Comparison of ENCODE assay signal across 1 cellular context in the genomic region with DNA sequence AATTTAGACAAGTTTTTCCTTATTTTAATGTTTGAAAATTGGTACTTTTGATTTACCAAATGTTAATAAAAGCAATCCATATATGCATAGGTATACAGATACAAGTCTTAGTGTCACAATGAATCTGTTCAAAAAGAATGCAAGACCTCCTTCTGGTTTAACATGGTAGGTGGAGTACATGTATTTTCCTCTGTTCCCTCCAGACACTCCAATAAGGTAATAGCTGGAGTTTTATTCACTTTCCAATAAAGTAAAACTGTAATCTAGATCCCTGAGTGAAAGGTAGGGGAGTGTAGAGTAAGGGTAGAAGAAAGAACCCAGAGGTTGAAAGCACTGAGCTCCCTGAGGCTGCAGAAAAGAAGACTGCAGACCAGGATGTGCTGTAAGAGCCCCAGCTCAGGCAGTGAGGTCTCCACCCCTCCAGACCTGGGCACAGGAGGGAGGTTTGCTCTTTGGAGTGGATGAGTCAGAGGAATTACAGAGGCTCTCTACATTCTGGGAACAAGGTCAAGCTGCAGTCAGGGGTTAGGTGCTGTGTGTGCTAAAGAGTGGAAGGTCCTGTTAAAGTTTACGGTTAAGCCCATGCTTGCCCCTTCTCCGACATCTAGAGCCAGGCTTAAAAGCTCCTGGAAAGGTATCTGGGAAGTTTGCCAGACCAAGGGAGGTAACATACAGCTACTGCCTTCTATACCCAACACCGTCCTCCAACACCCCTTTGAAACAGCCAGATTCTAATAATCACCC.
TF ChIP-seq lines count a peak whose summit lies in the region.

No MANE protein-coding gene starts in this region.

TF ChIP-seq in HepG2, 621 proteins besides CTCF, POLR2A, EP300 and RAD21 (continued from another document and continues in another):
- TF ChIP-seq, protein P1, sequence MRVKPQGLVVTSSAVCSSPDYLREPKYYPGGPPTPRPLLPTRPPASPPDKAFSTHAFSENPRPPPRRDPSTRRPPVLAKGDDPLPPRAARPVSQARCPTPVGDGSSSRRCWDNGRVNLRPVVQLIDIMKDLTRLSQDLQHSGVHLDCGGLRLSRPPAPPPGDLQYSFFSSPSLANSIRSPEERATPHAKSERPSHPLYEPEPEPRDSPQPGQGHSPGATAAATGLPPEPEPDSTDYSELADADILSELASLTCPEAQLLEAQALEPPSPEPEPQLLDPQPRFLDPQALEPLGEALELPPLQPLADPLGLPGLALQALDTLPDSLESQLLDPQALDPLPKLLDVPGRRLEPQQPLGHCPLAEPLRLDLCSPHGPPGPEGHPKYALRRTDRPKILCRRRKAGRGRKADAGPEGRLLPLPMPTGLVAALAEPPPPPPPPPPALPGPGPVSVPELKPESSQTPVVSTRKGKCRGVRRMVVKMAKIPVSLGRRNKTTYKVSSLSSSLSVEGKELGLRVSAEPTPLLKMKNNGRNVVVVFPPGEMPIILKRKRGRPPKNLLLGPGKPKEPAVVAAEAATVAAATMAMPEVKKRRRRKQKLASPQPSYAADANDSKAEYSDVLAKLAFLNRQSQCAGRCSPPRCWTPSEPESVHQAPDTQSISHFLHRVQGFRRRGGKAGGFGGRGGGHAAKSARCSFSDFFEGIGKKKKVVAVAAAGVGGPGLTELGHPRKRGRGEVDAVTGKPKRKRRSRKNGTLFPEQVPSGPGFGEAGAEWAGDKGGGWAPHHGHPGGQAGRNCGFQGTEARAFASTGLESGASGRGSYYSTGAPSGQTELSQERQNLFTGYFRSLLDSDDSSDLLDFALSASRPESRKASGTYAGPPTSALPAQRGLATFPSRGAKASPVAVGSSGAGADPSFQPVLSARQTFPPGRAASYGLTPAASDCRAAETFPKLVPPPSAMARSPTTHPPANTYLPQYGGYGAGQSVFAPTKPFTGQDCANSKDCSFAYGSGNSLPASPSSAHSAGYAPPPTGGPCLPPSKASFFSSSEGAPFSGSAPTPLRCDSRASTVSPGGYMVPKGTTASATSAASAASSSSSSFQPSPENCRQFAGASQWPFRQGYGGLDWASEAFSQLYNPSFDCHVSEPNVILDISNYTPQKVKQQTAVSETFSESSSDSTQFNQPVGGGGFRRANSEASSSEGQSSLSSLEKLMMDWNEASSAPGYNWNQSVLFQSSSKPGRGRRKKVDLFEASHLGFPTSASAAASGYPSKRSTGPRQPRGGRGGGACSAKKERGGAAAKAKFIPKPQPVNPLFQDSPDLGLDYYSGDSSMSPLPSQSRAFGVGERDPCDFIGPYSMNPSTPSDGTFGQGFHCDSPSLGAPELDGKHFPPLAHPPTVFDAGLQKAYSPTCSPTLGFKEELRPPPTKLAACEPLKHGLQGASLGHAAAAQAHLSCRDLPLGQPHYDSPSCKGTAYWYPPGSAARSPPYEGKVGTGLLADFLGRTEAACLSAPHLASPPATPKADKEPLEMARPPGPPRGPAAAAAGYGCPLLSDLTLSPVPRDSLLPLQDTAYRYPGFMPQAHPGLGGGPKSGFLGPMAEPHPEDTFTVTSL (CRISPR knock-in tag; IDR thresholded peaks at IDR 0.05; ENCODE audit: borderline replicate concordance), result peak; percentile 70; the same call in 1 of the 2 replicates
- TF ChIP-seq, protein P2, sequence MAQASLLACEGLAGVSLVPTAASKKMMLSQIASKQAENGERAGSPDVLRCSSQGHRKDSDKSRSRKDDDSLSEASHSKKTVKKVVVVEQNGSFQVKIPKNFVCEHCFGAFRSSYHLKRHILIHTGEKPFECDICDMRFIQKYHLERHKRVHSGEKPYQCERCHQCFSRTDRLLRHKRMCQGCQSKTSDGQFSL (CRISPR knock-in tag; IDR thresholded peaks at IDR 0.05), result no peak
- TF ChIP-seq SCMH1 (CRISPR knock-in tag; IDR thresholded peaks at IDR 0.05; ENCODE audit: borderline replicate concordance) (no peak), ARNT (IDR thresholded peaks at IDR 0.05) (no peak), HMG20B (CRISPR knock-in tag; conservative IDR thresholded peaks at IDR 0.05) (no peak), NR2F6 (IDR thresholded peaks at IDR 0.05) (peak; percentile 66), NR2F6 (CRISPR knock-in tag; IDR thresholded peaks at IDR 0.05) (peak; percentile 82), FOXA3 (CRISPR knock-in tag; IDR thresholded peaks at IDR 0.05) (peak; percentile 40; the same call in 1 of the 2 replicates), JUND (CRISPR knock-in tag; IDR thresholded peaks at IDR 0.05) (peak; percentile 80), PPARG (CRISPR knock-in tag; conservative IDR thresholded peaks at IDR 0.05) (peak; percentile 52), ZNF7 (CRISPR knock-in tag; IDR thresholded peaks at IDR 0.05) (peak; percentile 51; the same call in 1 of the 2 replicates), MXI1 (IDR thresholded peaks at IDR 0.05; ENCODE audit: borderline replicate concordance, low read depth, low read length) (peak; percentile 44; the same call in 1 of the 3 replicates), ZNF564 (CRISPR knock-in tag; IDR thresholded peaks at IDR 0.05) (no peak), ZNF24 (IDR thresholded peaks at IDR 0.05) (no peak), ZNF780A (CRISPR knock-in tag; IDR thresholded peaks at IDR 0.05) (no peak), LCORL (IDR thresholded peaks at IDR 0.05) (no peak), LCORL (CRISPR knock-in tag; IDR thresholded peaks at IDR 0.05) (peak; percentile 84), ZNF30 (CRISPR knock-in tag; IDR thresholded peaks at IDR 0.05) (no peak), ZNF619 (CRISPR knock-in tag; IDR thresholded peaks at IDR 0.05) (no peak), KDM3A (CRISPR knock-in tag; IDR thresholded peaks at IDR 0.05; ENCODE audit: low read depth) (no peak), CHD2 (IDR thresholded peaks at IDR 0.05; ENCODE audit: low read depth, low read length) (no peak)
- TF ChIP-seq, protein P3, sequence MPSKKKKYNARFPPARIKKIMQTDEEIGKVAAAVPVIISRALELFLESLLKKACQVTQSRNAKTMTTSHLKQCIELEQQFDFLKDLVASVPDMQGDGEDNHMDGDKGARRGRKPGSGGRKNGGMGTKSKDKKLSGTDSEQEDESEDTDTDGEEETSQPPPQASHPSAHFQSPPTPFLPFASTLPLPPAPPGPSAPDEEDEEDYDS (CRISPR knock-in tag; IDR thresholded peaks at IDR 0.05), result no peak
- TF ChIP-seq, protein P4, sequence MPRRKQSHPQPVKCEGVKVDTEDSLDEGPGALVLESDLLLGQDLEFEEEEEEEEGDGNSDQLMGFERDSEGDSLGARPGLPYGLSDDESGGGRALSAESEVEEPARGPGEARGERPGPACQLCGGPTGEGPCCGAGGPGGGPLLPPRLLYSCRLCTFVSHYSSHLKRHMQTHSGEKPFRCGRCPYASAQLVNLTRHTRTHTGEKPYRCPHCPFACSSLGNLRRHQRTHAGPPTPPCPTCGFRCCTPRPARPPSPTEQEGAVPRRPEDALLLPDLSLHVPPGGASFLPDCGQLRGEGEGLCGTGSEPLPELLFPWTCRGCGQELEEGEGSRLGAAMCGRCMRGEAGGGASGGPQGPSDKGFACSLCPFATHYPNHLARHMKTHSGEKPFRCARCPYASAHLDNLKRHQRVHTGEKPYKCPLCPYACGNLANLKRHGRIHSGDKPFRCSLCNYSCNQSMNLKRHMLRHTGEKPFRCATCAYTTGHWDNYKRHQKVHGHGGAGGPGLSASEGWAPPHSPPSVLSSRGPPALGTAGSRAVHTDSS (CRISPR knock-in tag; conservative IDR thresholded peaks at IDR 0.05), result no peak
- TF ChIP-seq, protein P5, sequence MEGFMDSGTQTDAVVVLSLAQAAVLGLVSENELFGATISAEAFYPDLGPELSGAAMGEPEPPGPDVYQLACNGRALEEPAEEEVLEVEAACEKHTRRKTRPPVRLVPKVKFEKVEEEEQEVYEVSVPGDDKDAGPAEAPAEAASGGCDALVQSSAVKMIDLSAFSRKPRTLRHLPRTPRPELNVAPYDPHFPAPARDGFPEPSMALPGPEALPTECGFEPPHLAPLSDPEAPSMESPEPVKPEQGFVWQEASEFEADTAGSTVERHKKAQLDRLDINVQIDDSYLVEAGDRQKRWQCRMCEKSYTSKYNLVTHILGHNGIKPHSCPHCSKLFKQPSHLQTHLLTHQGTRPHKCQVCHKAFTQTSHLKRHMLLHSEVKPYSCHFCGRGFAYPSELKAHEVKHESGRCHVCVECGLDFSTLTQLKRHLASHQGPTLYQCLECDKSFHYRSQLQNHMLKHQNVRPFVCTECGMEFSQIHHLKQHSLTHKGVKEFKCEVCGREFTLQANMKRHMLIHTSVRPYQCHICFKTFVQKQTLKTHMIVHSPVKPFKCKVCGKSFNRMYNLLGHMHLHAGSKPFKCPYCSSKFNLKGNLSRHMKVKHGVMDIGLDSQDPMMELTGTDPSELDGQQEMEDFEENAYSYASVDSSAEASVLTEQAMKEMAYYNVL (CRISPR knock-in tag; IDR thresholded peaks at IDR 0.05; ENCODE audit: borderline replicate concordance), result no peak
- TF ChIP-seq, protein P6, sequence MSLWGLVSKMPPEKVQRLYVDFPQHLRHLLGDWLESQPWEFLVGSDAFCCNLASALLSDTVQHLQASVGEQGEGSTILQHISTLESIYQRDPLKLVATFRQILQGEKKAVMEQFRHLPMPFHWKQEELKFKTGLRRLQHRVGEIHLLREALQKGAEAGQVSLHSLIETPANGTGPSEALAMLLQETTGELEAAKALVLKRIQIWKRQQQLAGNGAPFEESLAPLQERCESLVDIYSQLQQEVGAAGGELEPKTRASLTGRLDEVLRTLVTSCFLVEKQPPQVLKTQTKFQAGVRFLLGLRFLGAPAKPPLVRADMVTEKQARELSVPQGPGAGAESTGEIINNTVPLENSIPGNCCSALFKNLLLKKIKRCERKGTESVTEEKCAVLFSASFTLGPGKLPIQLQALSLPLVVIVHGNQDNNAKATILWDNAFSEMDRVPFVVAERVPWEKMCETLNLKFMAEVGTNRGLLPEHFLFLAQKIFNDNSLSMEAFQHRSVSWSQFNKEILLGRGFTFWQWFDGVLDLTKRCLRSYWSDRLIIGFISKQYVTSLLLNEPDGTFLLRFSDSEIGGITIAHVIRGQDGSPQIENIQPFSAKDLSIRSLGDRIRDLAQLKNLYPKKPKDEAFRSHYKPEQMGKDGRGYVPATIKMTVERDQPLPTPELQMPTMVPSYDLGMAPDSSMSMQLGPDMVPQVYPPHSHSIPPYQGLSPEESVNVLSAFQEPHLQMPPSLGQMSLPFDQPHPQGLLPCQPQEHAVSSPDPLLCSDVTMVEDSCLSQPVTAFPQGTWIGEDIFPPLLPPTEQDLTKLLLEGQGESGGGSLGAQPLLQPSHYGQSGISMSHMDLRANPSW (CRISPR knock-in tag; IDR thresholded peaks at IDR 0.05; ENCODE audit: borderline replicate concordance), result no peak
- TF ChIP-seq, protein P7, sequence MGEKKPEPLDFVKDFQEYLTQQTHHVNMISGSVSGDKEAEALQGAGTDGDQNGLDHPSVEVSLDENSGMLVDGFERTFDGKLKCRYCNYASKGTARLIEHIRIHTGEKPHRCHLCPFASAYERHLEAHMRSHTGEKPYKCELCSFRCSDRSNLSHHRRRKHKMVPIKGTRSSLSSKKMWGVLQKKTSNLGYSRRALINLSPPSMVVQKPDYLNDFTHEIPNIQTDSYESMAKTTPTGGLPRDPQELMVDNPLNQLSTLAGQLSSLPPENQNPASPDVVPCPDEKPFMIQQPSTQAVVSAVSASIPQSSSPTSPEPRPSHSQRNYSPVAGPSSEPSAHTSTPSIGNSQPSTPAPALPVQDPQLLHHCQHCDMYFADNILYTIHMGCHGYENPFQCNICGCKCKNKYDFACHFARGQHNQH (CRISPR knock-in tag; IDR thresholded peaks at IDR 0.05), result peak; percentile 53; the same call in 1 of the 2 replicates
- TF ChIP-seq, protein P8, sequence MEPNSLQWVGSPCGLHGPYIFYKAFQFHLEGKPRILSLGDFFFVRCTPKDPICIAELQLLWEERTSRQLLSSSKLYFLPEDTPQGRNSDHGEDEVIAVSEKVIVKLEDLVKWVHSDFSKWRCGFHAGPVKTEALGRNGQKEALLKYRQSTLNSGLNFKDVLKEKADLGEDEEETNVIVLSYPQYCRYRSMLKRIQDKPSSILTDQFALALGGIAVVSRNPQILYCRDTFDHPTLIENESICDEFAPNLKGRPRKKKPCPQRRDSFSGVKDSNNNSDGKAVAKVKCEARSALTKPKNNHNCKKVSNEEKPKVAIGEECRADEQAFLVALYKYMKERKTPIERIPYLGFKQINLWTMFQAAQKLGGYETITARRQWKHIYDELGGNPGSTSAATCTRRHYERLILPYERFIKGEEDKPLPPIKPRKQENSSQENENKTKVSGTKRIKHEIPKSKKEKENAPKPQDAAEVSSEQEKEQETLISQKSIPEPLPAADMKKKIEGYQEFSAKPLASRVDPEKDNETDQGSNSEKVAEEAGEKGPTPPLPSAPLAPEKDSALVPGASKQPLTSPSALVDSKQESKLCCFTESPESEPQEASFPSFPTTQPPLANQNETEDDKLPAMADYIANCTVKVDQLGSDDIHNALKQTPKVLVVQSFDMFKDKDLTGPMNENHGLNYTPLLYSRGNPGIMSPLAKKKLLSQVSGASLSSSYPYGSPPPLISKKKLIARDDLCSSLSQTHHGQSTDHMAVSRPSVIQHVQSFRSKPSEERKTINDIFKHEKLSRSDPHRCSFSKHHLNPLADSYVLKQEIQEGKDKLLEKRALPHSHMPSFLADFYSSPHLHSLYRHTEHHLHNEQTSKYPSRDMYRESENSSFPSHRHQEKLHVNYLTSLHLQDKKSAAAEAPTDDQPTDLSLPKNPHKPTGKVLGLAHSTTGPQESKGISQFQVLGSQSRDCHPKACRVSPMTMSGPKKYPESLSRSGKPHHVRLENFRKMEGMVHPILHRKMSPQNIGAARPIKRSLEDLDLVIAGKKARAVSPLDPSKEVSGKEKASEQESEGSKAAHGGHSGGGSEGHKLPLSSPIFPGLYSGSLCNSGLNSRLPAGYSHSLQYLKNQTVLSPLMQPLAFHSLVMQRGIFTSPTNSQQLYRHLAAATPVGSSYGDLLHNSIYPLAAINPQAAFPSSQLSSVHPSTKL (CRISPR knock-in tag; IDR thresholded peaks at IDR 0.05), result peak; percentile 79
- TF ChIP-seq, protein P9, sequence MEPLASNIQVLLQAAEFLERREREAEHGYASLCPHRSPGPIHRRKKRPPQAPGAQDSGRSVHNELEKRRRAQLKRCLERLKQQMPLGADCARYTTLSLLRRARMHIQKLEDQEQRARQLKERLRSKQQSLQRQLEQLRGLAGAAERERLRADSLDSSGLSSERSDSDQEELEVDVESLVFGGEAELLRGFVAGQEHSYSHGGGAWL (CRISPR knock-in tag; IDR thresholded peaks at IDR 0.05), result no peak
- TF ChIP-seq, protein P10, sequence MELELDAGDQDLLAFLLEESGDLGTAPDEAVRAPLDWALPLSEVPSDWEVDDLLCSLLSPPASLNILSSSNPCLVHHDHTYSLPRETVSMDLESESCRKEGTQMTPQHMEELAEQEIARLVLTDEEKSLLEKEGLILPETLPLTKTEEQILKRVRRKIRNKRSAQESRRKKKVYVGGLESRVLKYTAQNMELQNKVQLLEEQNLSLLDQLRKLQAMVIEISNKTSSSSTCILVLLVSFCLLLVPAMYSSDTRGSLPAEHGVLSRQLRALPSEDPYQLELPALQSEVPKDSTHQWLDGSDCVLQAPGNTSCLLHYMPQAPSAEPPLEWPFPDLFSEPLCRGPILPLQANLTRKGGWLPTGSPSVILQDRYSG (CRISPR knock-in tag; IDR thresholded peaks at IDR 0.05), result no peak
